Comparison of ENCODE assay signal across 1 cellular context in genomic region chr10:61937631-61938284, GRCh38.
TF ChIP-seq lines count a peak whose summit lies in the region.

No MANE protein-coding gene starts in this region.

TF ChIP-seq in HepG2, 621 proteins besides CTCF, POLR2A, EP300 and RAD21 (continued from another document):
- TF ChIP-seq ZNF407 (CRISPR knock-in tag; IDR thresholded peaks at IDR 0.05; ENCODE audit: not compliant biosample characterization) (no peak), ATF7 (IDR thresholded peaks at IDR 0.05) (peak; percentile 69), ATF7 (CRISPR knock-in tag; IDR thresholded peaks at IDR 0.05) (no peak), RORA (CRISPR knock-in tag; IDR thresholded peaks at IDR 0.05) (no peak), ZNF646 (CRISPR knock-in tag; IDR thresholded peaks at IDR 0.05) (no peak), FOXM1 (CRISPR knock-in tag; IDR thresholded peaks at IDR 0.05) (no peak), ZBTB21 (CRISPR knock-in tag; IDR thresholded peaks at IDR 0.05) (no peak)
- TF ChIP-seq, protein P1, sequence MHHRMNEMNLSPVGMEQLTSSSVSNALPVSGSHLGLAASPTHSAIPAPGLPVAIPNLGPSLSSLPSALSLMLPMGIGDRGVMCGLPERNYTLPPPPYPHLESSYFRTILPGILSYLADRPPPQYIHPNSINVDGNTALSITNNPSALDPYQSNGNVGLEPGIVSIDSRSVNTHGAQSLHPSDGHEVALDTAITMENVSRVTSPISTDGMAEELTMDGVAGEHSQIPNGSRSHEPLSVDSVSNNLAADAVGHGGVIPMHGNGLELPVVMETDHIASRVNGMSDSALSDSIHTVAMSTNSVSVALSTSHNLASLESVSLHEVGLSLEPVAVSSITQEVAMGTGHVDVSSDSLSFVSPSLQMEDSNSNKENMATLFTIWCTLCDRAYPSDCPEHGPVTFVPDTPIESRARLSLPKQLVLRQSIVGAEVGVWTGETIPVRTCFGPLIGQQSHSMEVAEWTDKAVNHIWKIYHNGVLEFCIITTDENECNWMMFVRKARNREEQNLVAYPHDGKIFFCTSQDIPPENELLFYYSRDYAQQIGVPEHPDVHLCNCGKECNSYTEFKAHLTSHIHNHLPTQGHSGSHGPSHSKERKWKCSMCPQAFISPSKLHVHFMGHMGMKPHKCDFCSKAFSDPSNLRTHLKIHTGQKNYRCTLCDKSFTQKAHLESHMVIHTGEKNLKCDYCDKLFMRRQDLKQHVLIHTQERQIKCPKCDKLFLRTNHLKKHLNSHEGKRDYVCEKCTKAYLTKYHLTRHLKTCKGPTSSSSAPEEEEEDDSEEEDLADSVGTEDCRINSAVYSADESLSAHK (CRISPR knock-in tag; IDR thresholded peaks at IDR 0.05; ENCODE audit: borderline replicate concordance): no peak
